In the genomic region with DNA sequence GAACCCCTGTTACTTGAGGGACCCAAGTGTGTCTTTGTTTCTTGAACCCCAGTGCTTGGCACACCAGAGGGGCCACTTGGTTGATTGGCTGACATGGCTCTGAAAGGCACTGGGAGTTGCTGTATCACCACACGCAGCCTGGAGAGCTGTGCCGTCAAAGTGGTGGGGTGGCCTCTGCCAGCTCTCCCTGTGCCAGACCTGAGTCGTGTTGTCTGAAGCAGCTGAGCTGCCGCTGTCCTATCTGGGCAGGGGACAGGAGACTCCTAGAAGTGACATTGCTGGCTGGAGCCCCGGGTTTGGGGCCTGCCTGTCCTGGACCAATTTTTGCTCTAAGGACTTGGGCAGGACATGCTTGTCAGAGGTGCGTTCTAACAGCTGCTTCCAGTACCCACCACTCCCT, we compare ENCODE assay signal across 27 cellular contexts. TPM values are rescaled to one million over a fixed set of nuclear protein-coding genes. Genes with fewer than 3 reads are reported as not detected.
DNase-seq lines count a peak whose midpoint lies in the region; ATAC-seq and TF ChIP-seq lines count a peak whose summit lies in the region.
"Had no signal": no experiment of that assay in that cellular context is flagged by ENCODE, and none has a peak within 500 bp of the region (broad histone marks: within the 10 kb centered on the region; RNA-seq: fewer than 3 reads in every experiment).

No MANE protein-coding gene starts in this region.

- peaks cover 4% of the 10 kb centered on the region for H3K27me3 Mint-ChIP-seq in activated T-cell treated with anti-CD3 and anti-CD28 coated beads, Interleukin-2, amount 50 U/mL, for 72 hours (ENCODE audit: low read depth)
- peaks cover 10% of the 10 kb centered on the region for H3K27me3 Mint-ChIP-seq in endothelial cell (ENCODE audit: unreplicated experiment)

- ATAC-seq in activated T-cell treated with anti-CD3 and anti-CD28 coated beads, Interleukin-2, amount 50 U/mL, for 72 hours (replicated peaks in 1 of 2), result no peak
- ATAC-seq: activated CD8-positive, alpha-beta T cell treated with anti-CD3 and anti-CD28 coated beads for 36 hours had no signal

- DNase-seq in activated CD8-positive, alpha-beta memory T cell treated with anti-CD3 and anti-CD28 coated beads for 24 hours, result peak; percentile 53
- DNase-seq in activated CD8-positive, alpha-beta memory T cell treated with anti-CD3 and anti-CD28 coated beads, Interleukin-2, amount 50 U/mL, for 48 hours, result no peak
- peak; percentile 81 for DNase-seq in cardiac septum (ENCODE audit: low spot score)
- DNase-seq in pons (ENCODE audit: low spot score), result peak; percentile 42
- no peak for DNase-seq in SIG-M5 (lab: John Stamatoyannopoulos, UW)
- no peak for DNase-seq in activated T-cell treated with anti-CD3 and anti-CD28 coated beads, Interleukin-2, amount 50 U/mL, for 72 hours
- no peak for DNase-seq in endothelial cell (ENCODE audit: low spot score)
- no peak for DNase-seq in activated CD4-positive, CD25-positive, alpha-beta regulatory T cell treated with anti-CD3 and anti-CD28 coated beads, Interleukin-2, amount 50 U/mL, for 72 hours
- DNase-seq: 8988T; activated CD4-positive, alpha-beta T cell treated with anti-CD3 and anti-CD28 coated beads for 1 hour; activated CD8-positive, alpha-beta T cell treated with anti-CD3 and anti-CD28 coated beads for 36 hours; activated effector memory CD4-positive, alpha-beta T cell treated with Interleukin-2 at 50 U/mL for 16 hours; activated naive CD8-positive, alpha-beta T cell treated with anti-CD3 and anti-CD28 coated beads for 36 hours; activated T-cell treated with anti-CD3 and anti-CD28 coated beads for 4 hours; CD8-positive, alpha-beta memory T cell; DMS153; GM23248; NCI-H1048; NCI-H187; NCI-H2171 treated with DMSO at 0.1 percent for 48 hours; NCI-H524 treated with DMSO at 0.1 percent for 48 hours; nephron progenitor cell; Peyer's patch; SJCRH30; spleen had no signal

- H3K36me3 Mint-ChIP-seq in activated T-cell treated with anti-CD3 and anti-CD28 coated beads, Interleukin-2, amount 50 U/mL, for 72 hours (ENCODE audit: insufficient read depth in 2 of 2), result no peaks in the 10 kb centered on the region
- H3K36me3 Mint-ChIP-seq in endothelial cell (ENCODE audit: low read depth, unreplicated experiment), result peaks cover 19% of the 10 kb centered on the region

- H3K27ac Mint-ChIP-seq in activated T-cell treated with anti-CD3 and anti-CD28 coated beads, Interleukin-2, amount 50 U/mL, for 72 hours, result no peak overlapping the region
- H3K27ac Mint-ChIP-seq in endothelial cell (ENCODE audit: unreplicated experiment), result no peak overlapping the region
- H3K27ac Mint-ChIP-seq: activated CD8-positive, alpha-beta T cell treated with anti-CD3 and anti-CD28 coated beads for 36 hours; activated naive CD8-positive, alpha-beta T cell treated with anti-CD3 and anti-CD28 coated beads for 36 hours; nephron progenitor cell; T-helper 1 cell treated with Interleukin-12 subunit alpha and Interleukin-12 subunit beta and Interleukin-4 antibody, amounts not matched to agents 30 μg/mL and 1 μg/mL, for 36 hours had no signal

- H3K4me3 Mint-ChIP-seq in activated T-cell treated with anti-CD3 and anti-CD28 coated beads, Interleukin-2, amount 50 U/mL, for 72 hours, result no peak overlapping the region
- H3K4me3 Mint-ChIP-seq in endothelial cell (ENCODE audit: unreplicated experiment), result no peak overlapping the region
- H3K4me3 Mint-ChIP-seq: activated CD8-positive, alpha-beta T cell treated with anti-CD3 and anti-CD28 coated beads for 36 hours; activated naive CD8-positive, alpha-beta T cell treated with anti-CD3 and anti-CD28 coated beads for 36 hours; central memory CD8-positive, alpha-beta T cell; nephron progenitor cell; T-helper 1 cell treated with Interleukin-12 subunit alpha and Interleukin-12 subunit beta and Interleukin-4 antibody, amounts not matched to agents 30 μg/mL and 1 μg/mL, for 36 hours had no signal

- no peak for TF ChIP-seq CTCF in endothelial cell (IDR thresholded peaks at IDR 0.05; ENCODE audit: unreplicated experiment)

- H3K4me1 Mint-ChIP-seq in activated T-cell treated with anti-CD3 and anti-CD28 coated beads, Interleukin-2, amount 50 U/mL, for 72 hours (ENCODE audit: low read depth), result peaks cover 16% of the 10 kb centered on the region
- peaks cover 22% of the 10 kb centered on the region for H3K4me1 Mint-ChIP-seq in endothelial cell (ENCODE audit: unreplicated experiment)

- H3K9me3 Mint-ChIP-seq in activated T-cell treated with anti-CD3 and anti-CD28 coated beads, Interleukin-2, amount 50 U/mL, for 72 hours, result no peaks in the 10 kb centered on the region
- H3K9me3 Mint-ChIP-seq in endothelial cell (ENCODE audit: unreplicated experiment), result no peaks in the 10 kb centered on the region
- H3K9me3 Mint-ChIP-seq: activated CD8-positive, alpha-beta T cell treated with anti-CD3 and anti-CD28 coated beads for 36 hours; activated naive CD8-positive, alpha-beta T cell treated with anti-CD3 and anti-CD28 coated beads for 36 hours; CD8-positive, alpha-beta memory T cell; central memory CD8-positive, alpha-beta T cell; nephron progenitor cell; T-helper 1 cell treated with Interleukin-12 subunit alpha and Interleukin-12 subunit beta and Interleukin-4 antibody, amounts not matched to agents 30 μg/mL and 1 μg/mL, for 36 hours had no signal

- intact Hi-C loops in cardiac septum (cut with DNase I), result no loop called here

RNA-seq across cellular contexts. Expression of gene SNX22, which starts 5.5 kb away (rescaled TPM):
- total RNA-seq in cardiac septum (1.5 TPM), endothelial cell (ENCODE audit: unreplicated experiment) (0.41 TPM)
- total RNA-seq in activated T-cell treated with anti-CD3 and anti-CD28 coated beads, Interleukin-2, amount 50 U/mL, for 72 hours, result under 1 TPM; 0.60 to 0.74 TPM
- total RNA-seq: GM23248 had no signal

RNA-seq across cellular contexts. Expression of gene PPIB, which starts 16.8 kb away (rescaled TPM):
- total RNA-seq in cardiac septum (121 TPM), endothelial cell (ENCODE audit: unreplicated experiment) (589 TPM)
- total RNA-seq in activated T-cell treated with anti-CD3 and anti-CD28 coated beads, Interleukin-2, amount 50 U/mL, for 72 hours, result 100 to 1,000 TPM; 228 to 302 TPM

RNA-seq across cellular contexts. Expression of gene SNX1, which starts 50.3 kb away (rescaled TPM):
- total RNA-seq in cardiac septum, result 111 TPM
- 100 to 1,000 TPM; 104 to 113 TPM for total RNA-seq in activated T-cell treated with anti-CD3 and anti-CD28 coated beads, Interleukin-2, amount 50 U/mL, for 72 hours
- total RNA-seq in endothelial cell (ENCODE audit: unreplicated experiment), result 128 TPM

RNA-seq across cellular contexts. Expression of gene CIAO2A, which starts 52.4 kb away (rescaled TPM):
- total RNA-seq in cardiac septum (46.9 TPM), endothelial cell (ENCODE audit: unreplicated experiment) (51.4 TPM)
- 10 to 100 TPM; 65.1 to 74.5 TPM for total RNA-seq in activated T-cell treated with anti-CD3 and anti-CD28 coated beads, Interleukin-2, amount 50 U/mL, for 72 hours

Comparison
In these comparisons a context has a peak if more than half of its experiments do, and no peak if none do; other contexts are left out.
1. DNase-seq: peak in activated CD8-positive, alpha-beta memory T cell treated with anti-CD3 and anti-CD28 coated beads for 24 hours (single experiment), cardiac septum (single experiment) and pons (single experiment); none in activated CD8-positive, alpha-beta memory T cell treated with anti-CD3 and anti-CD28 coated beads, Interleukin-2, amount 50 U/mL, for 48 hours (single experiment), SIG-M5 (single experiment), activated T-cell treated with anti-CD3 and anti-CD28 coated beads, Interleukin-2, amount 50 U/mL, for 72 hours (0 of 2), endothelial cell (single experiment) and activated CD4-positive, CD25-positive, alpha-beta regulatory T cell treated with anti-CD3 and anti-CD28 coated beads, Interleukin-2, amount 50 U/mL, for 72 hours (single experiment).